In genomic region chr3:12985148-12985547, GRCh38 we compare ENCODE assay signal across 17 cellular contexts.
"Had no signal": no experiment of that assay in that cellular context is flagged by ENCODE, and none has a peak within 500 bp of the region (broad histone marks: within the 10 kb centered on the region; RNA-seq: fewer than 3 reads in every experiment).

No MANE protein-coding gene starts in this region.

- H3K9ac ChIP-seq: neural progenitor cell, SK-N-SH had no signal

- H3K9me3 ChIP-seq: esophagus squamous epithelium, SK-N-SH, tibial artery had no signal

- H3K4me1 ChIP-seq: neural progenitor cell had no signal

- FAIRE-seq: TTC549, urothelium cell line had no signal

- H3K27me3 ChIP-seq: esophagus squamous epithelium, neural progenitor cell, tibial artery had no signal

- H3K4me2 ChIP-seq: neural progenitor cell, SK-N-SH had no signal

- ATAC-seq: stimulated activated naive CD8-positive, alpha-beta T cell treated with anti-CD3 and anti-CD28 coated beads, Interleukin-15, Interleukin-2, amounts not matched to agents 100 U/mL and 50 U/mL, for 24 hours had no signal

- H2AFZ ChIP-seq: neural progenitor cell had no signal

- H3K36me3 ChIP-seq: esophagus squamous epithelium, neural progenitor cell, tibial artery had no signal

- H3K4me3 ChIP-seq: esophagus squamous epithelium, neural progenitor cell, tibial artery had no signal

- DNase-seq: activated B cell treated with CpG ODN at 0.5 μM for 24 hours; activated CD4-positive, alpha-beta T cell treated with anti-CD3 and anti-CD28 coated beads, Interleukin-2, amount 10 ng/mL, durations not matched to agents 24 days and 14 days; activated CD8-positive, alpha-beta T cell treated with anti-CD3 and anti-CD28 coated beads for 36 hours; activated gamma-delta T cell; activated T-cell treated with anti-CD3 and anti-CD28 coated beads, Interleukin-2, amount 50 U/mL, for 24 hours; effector CD8-positive, alpha-beta T cell; esophagus squamous epithelium; islet precursor cell; naive thymus-derived CD4-positive, alpha-beta T cell; SK-N-SH; stimulated activated CD4-positive, alpha-beta T cell treated with anti-CD3 and anti-CD28 coated beads, Interleukin-2, amount 100 ng/mL, for 24 hours; stimulated activated naive CD8-positive, alpha-beta T cell treated with anti-CD3 and anti-CD28 coated beads, Interleukin-15, Interleukin-2, amounts not matched to agents 100 U/mL and 50 U/mL, for 24 hours; substantia nigra; tibial artery had no signal

- H3K27ac ChIP-seq: esophagus squamous epithelium, neural progenitor cell, tibial artery had no signal
